17 cellular contexts compared by ENCODE assay signal in the genomic region with DNA sequence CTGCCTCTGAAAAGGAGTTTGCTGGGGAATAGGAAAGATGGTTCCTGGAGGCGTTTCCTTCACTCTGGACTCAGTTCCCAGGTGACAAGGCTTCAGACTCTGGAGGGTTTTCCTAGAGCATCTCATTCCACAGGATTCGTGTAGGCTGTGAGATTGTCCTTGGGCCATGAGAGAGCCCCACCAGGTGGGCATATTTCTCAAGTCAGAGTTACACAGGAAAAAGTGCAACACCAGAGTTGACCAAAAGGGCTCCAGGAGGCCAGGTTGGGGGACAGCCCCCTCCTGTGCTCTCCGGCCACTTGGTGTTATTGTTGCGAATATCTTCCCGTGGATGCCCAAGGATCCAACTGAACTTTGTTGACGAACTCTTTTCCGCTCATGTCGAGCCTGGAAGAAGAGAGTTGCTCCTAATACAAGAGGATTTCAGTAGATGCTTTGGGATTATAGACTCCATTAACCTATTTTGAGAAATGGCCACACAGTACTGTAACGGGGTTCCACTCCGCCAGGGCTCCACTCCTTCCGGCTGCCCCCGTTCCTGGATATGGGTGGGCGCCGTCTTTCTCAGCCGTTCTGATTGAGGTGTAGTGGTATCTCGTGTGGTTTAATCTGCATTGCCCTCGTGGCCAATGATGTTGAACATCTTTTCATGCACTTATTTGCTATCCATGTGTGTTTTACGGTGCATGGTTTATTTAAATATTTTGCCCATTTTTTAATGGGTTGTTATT.
"Had no signal": no experiment of that assay in that cellular context is flagged by ENCODE, and none has a peak within 500 bp of the region (broad histone marks: within the 10 kb centered on the region; RNA-seq: fewer than 3 reads in every experiment).

No MANE protein-coding gene starts in this region.

- H3K4me1 Mint-ChIP-seq: activated CD4-positive, alpha-beta T cell treated with anti-CD3 and anti-CD28 coated beads, Interleukin-2, amount 10 ng/mL, durations not matched to agents 7 days and 5 days; central memory CD8-positive, alpha-beta T cell; natural killer cell; stimulated activated naive CD8-positive, alpha-beta T cell treated with anti-CD3 and anti-CD28 coated beads, Interleukin-15, amount 100 ng/mL, for 72 hours had no signal

- H3K4me3 ChIP-seq: gastrocnemius medialis, pancreas, right lobe of liver, smooth muscle cell, upper lobe of right lung had no signal

- H3K4me1 ChIP-seq: gastrocnemius medialis, pancreas, right lobe of liver, upper lobe of right lung had no signal

- H3K36me3 Mint-ChIP-seq: brain, natural killer cell had no signal

- H3K4me2 ChIP-seq: smooth muscle cell had no signal

- H3K36me3 ChIP-seq: gastrocnemius medialis, pancreas, right lobe of liver, upper lobe of right lung had no signal

- H3K27me3 ChIP-seq: right lobe of liver had no signal

- ATAC-seq: esophagus mucosa; gastrocnemius medialis; left ventricle myocardium superior; natural killer cell; pancreas; right lobe of liver; stimulated activated naive CD8-positive, alpha-beta T cell treated with anti-CD3 and anti-CD28 coated beads, Interleukin-15, amount 100 ng/mL, for 72 hours; upper lobe of right lung had no signal

- H3K4me3 Mint-ChIP-seq: activated CD4-positive, alpha-beta T cell treated with anti-CD3 and anti-CD28 coated beads, Interleukin-2, amount 10 ng/mL, durations not matched to agents 7 days and 5 days; brain; central memory CD8-positive, alpha-beta T cell; natural killer cell; stimulated activated naive CD8-positive, alpha-beta T cell treated with anti-CD3 and anti-CD28 coated beads, Interleukin-15, amount 100 ng/mL, for 72 hours had no signal

- H3K27ac ChIP-seq: gastrocnemius medialis, pancreas, right lobe of liver, upper lobe of right lung had no signal

- H3K9me3 ChIP-seq: gastrocnemius medialis, pancreas, right lobe of liver, upper lobe of right lung had no signal

- H3K9me3 Mint-ChIP-seq: activated CD4-positive, alpha-beta T cell treated with anti-CD3 and anti-CD28 coated beads, Interleukin-2, amount 10 ng/mL, durations not matched to agents 7 days and 5 days; central memory CD8-positive, alpha-beta T cell; natural killer cell; stimulated activated naive CD8-positive, alpha-beta T cell treated with anti-CD3 and anti-CD28 coated beads, Interleukin-15, amount 100 ng/mL, for 72 hours had no signal

- DNase-seq: activated CD4-positive, alpha-beta T cell treated with anti-CD3 and anti-CD28 coated beads, Interleukin-2, amount 10 ng/mL, durations not matched to agents 7 days and 5 days; activated naive CD4-positive, alpha-beta T cell; anterior cingulate cortex; cortex of kidney; effector CD4-positive, alpha-beta T cell; gastrocnemius medialis; left ventricle myocardium superior; natural killer cell; pancreas; stimulated activated CD4-positive, alpha-beta T cell treated with anti-CD3 and anti-CD28 coated beads, Interleukin-4, amount 100 ng/mL, for 1 hour; stimulated activated naive CD8-positive, alpha-beta T cell treated with anti-CD3 and anti-CD28 coated beads, Interleukin-15, amount 100 ng/mL, for 72 hours; upper lobe of right lung had no signal

- H3K27ac Mint-ChIP-seq: activated CD4-positive, alpha-beta T cell treated with anti-CD3 and anti-CD28 coated beads, Interleukin-2, amount 10 ng/mL, durations not matched to agents 7 days and 5 days; brain; natural killer cell; stimulated activated naive CD8-positive, alpha-beta T cell treated with anti-CD3 and anti-CD28 coated beads, Interleukin-15, amount 100 ng/mL, for 72 hours had no signal
